In the genomic region with DNA sequence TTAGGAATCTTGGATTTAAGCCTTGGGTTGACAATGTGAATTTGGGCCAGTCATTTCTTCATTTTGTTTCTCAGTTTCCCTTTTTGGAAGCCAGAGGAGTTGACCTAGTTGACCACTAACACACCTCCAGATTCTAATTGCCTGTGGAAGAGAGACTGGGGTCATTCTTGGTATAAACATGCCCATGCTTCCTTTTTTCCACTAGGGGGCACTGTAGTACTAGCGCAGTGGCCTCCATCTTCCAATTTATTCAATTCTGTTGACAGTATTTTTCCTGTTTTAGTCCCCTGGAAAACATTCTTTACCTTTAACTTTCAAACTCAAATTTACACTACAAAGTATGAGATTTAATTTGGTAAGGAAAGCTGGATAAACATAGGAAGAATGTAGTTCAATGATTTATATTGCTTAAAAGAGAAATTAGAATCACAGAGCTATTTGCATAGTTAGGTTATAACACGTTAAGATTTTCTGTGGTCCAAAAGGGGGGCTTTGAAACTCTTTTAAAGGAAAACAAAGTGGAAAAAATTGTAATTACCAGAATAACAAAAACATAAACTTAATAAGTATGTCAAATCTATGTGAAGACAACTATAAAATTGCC, we compare ENCODE assay signal across 8 cellular contexts. TPM values are rescaled to one million over a fixed set of nuclear protein-coding genes. Genes with fewer than 3 reads are reported as not detected.
DNase-seq lines count a peak whose midpoint lies in the region; ATAC-seq lines count a peak whose summit lies in the region.

No MANE protein-coding gene starts in this region.

- DNase-seq in activated naive CD8-positive, alpha-beta T cell treated with anti-CD3 and anti-CD28 coated beads, Interleukin-2, amount 10 ng/mL, durations not matched to agents 7 days and 5 days, result no peak
- no peak for DNase-seq in activated naive CD8-positive, alpha-beta T cell treated with anti-CD3 and anti-CD28 coated beads, Interleukin-2, amount 50 U/mL, for 24 hours
- peak; percentile 24 for DNase-seq in NCI-H510A (lab: John Stamatoyannopoulos, UW)
- peak; percentile 42 for DNase-seq in amniotic epithelial cell (ENCODE audit: low read depth)
- DNase-seq in hippocampal formation (lab: John Stamatoyannopoulos, UW), result peak; percentile 14 to 80
- DNase-seq in stimulated activated naive CD8-positive, alpha-beta T cell treated with anti-CD3 and anti-CD28 coated beads, Interleukin-15, Interleukin-2, amounts not matched to agents 100 U/mL and 50 U/mL, for 24 hours, result no peak
- DNase-seq in activated T-cell treated with anti-CD3 and anti-CD28 coated beads for 4 hours, result no peak

- H3K27me3 Mint-ChIP-seq in activated naive CD8-positive, alpha-beta T cell treated with anti-CD3 and anti-CD28 coated beads, Interleukin-2, amount 10 ng/mL, durations not matched to agents 7 days and 5 days, result no peaks in the 10 kb centered on the region
- no peaks in the 10 kb centered on the region for H3K27me3 Mint-ChIP-seq in activated naive CD8-positive, alpha-beta T cell treated with anti-CD3 and anti-CD28 coated beads, Interleukin-2, amount 50 U/mL, for 24 hours

- no peak overlapping the region for H3K27ac Mint-ChIP-seq in activated naive CD8-positive, alpha-beta T cell treated with anti-CD3 and anti-CD28 coated beads, Interleukin-2, amount 10 ng/mL, durations not matched to agents 7 days and 5 days
- no peak overlapping the region for H3K27ac Mint-ChIP-seq in activated naive CD8-positive, alpha-beta T cell treated with anti-CD3 and anti-CD28 coated beads, Interleukin-2, amount 50 U/mL, for 24 hours

- POLR2A ChIA-PET in activated naive CD8-positive, alpha-beta T cell treated with anti-CD3 and anti-CD28 coated beads, Interleukin-2, amount 10 ng/mL, durations not matched to agents 7 days and 5 days (lab: Charles Lee), result interaction anchor here (1.0 kb wide), 1 partner anchor 71 kb away, joined by 3 read pairs; no protein-coding TSS in a partner anchor

- H3K9me3 Mint-ChIP-seq in activated naive CD8-positive, alpha-beta T cell treated with anti-CD3 and anti-CD28 coated beads, Interleukin-2, amount 10 ng/mL, durations not matched to agents 7 days and 5 days, result no peaks in the 10 kb centered on the region
- no peaks in the 10 kb centered on the region for H3K9me3 Mint-ChIP-seq in activated naive CD8-positive, alpha-beta T cell treated with anti-CD3 and anti-CD28 coated beads, Interleukin-2, amount 50 U/mL, for 24 hours

- ATAC-seq in activated naive CD8-positive, alpha-beta T cell treated with anti-CD3 and anti-CD28 coated beads, Interleukin-2, amount 10 ng/mL, durations not matched to agents 7 days and 5 days (ENCODE audit: low read depth), result peak; percentile 57
- ATAC-seq in activated naive CD8-positive, alpha-beta T cell treated with anti-CD3 and anti-CD28 coated beads, Interleukin-2, amount 50 U/mL, for 24 hours, result no peak
- peak; percentile 57 for ATAC-seq in HG02678 (IDR thresholded peaks at IDR 0.05; ENCODE audit: unreplicated experiment)
- ATAC-seq in stimulated activated naive CD8-positive, alpha-beta T cell treated with anti-CD3 and anti-CD28 coated beads, Interleukin-15, Interleukin-2, amounts not matched to agents 100 U/mL and 50 U/mL, for 24 hours, result peak; percentile 50

- H3K36me3 Mint-ChIP-seq in activated naive CD8-positive, alpha-beta T cell treated with anti-CD3 and anti-CD28 coated beads, Interleukin-2, amount 10 ng/mL, durations not matched to agents 7 days and 5 days, result peaks cover 2% of the 10 kb centered on the region
- H3K36me3 Mint-ChIP-seq in activated naive CD8-positive, alpha-beta T cell treated with anti-CD3 and anti-CD28 coated beads, Interleukin-2, amount 50 U/mL, for 24 hours (ENCODE audit: low read depth), result no peaks in the 10 kb centered on the region

- no peak overlapping the region for H3K4me3 Mint-ChIP-seq in activated naive CD8-positive, alpha-beta T cell treated with anti-CD3 and anti-CD28 coated beads, Interleukin-2, amount 10 ng/mL, durations not matched to agents 7 days and 5 days
- H3K4me3 Mint-ChIP-seq in activated naive CD8-positive, alpha-beta T cell treated with anti-CD3 and anti-CD28 coated beads, Interleukin-2, amount 50 U/mL, for 24 hours, result no peak overlapping the region

- H3K4me1 Mint-ChIP-seq in activated naive CD8-positive, alpha-beta T cell treated with anti-CD3 and anti-CD28 coated beads, Interleukin-2, amount 10 ng/mL, durations not matched to agents 7 days and 5 days, result peaks cover 19% of the 10 kb centered on the region
- H3K4me1 Mint-ChIP-seq in activated naive CD8-positive, alpha-beta T cell treated with anti-CD3 and anti-CD28 coated beads, Interleukin-2, amount 50 U/mL, for 24 hours, result peaks cover 17% of the 10 kb centered on the region

RNA-seq across cellular contexts. Expression of a gene that starts 57.5 kb away (rescaled TPM):
- total RNA-seq in activated naive CD8-positive, alpha-beta T cell treated with anti-CD3 and anti-CD28 coated beads, Interleukin-2, amount 10 ng/mL, durations not matched to agents 7 days and 5 days, result 10 to 100 TPM; 46.1 to 46.4 TPM

Comparison
In these comparisons a context has a peak if more than half of its experiments do, and no peak if none do; other contexts are left out.
1. DNase-seq: peak in NCI-H510A (single experiment), amniotic epithelial cell (single experiment) and hippocampal formation (2 of 2); none in activated naive CD8-positive, alpha-beta T cell treated with anti-CD3 and anti-CD28 coated beads, Interleukin-2, amount 10 ng/mL, durations not matched to agents 7 days and 5 days (single experiment), activated naive CD8-positive, alpha-beta T cell treated with anti-CD3 and anti-CD28 coated beads, Interleukin-2, amount 50 U/mL, for 24 hours (single experiment), stimulated activated naive CD8-positive, alpha-beta T cell treated with anti-CD3 and anti-CD28 coated beads, Interleukin-15, Interleukin-2, amounts not matched to agents 100 U/mL and 50 U/mL, for 24 hours (single experiment) and activated T-cell treated with anti-CD3 and anti-CD28 coated beads for 4 hours (single experiment).